Comparison of ENCODE assay signal across 5 cellular contexts in the genomic region with DNA sequence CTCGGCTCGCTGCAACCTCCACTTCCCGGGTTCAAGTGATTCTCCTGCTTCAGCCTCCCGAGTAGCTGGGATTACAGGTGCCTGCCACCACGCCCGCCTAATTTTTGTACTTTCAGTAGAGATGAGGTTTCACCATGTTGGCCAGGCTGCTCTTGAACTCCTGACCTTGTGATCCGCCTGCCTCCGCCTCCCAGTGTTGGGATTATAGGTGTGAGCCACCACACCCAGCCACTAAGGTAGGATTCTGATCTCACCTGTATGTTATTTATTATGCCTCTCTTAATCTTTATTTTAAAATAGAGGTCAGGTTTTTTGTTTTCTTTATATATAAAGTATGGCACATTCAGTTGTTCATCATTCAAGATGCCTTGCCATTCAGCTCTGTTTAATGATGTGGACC. TPM values are rescaled to one million over a fixed set of nuclear protein-coding genes. Genes with fewer than 3 reads are reported as not detected.
DNase-seq lines count a peak whose midpoint lies in the region; ATAC-seq and TF ChIP-seq lines count a peak whose summit lies in the region.
"Not testable (repeated sequence)": the region's sequence is repeated elsewhere in the genome, so short reads cannot be mapped to it uniquely, and the experiment has no call there.

No MANE protein-coding gene starts in this region.

- not testable (repeated sequence) for TF ChIP-seq POLR2A in Peyer's patch (IDR thresholded peaks at IDR 0.05); transverse colon (IDR thresholded peaks at IDR 0.05)

- H3K9me2 ChIP-seq in hepatocyte (replicated peaks; ENCODE audit: insufficient read depth): not testable (repeated sequence)

- H3K4me3 ChIP-seq in Peyer's patch, hepatocyte, mucosa of descending colon, transverse colon: not testable (repeated sequence)

- H3K9me3 Mint-ChIP-seq in activated T-cell treated with anti-CD3 and anti-CD28 coated beads, Interleukin-2, amount 50 U/mL, for 72 hours: not testable (repeated sequence)

- not testable (repeated sequence) for H3K27me3 ChIP-seq in Peyer's patch, hepatocyte, transverse colon

- intact Hi-C loops in mucosa of descending colon (cut with DNase I, micrococcal nuclease); transverse colon (cut with DNase I; ENCODE audit: low total_unique reads): not testable (repeated sequence)

- ATAC-seq in activated T-cell treated with anti-CD3 and anti-CD28 coated beads, Interleukin-2, amount 50 U/mL, for 72 hours (replicated peaks in 1 of 2): not testable (repeated sequence)
- ATAC-seq in mucosa of descending colon: peak; percentile 53

- H3K4me2 ChIP-seq in hepatocyte: not testable (repeated sequence)

- in situ Hi-C loops in transverse colon (cut with MboI; ENCODE audit: low pct_ligation_motif_present in 1 of 4, low pct_unique_long_range_greater_than_20kb in 1 of 4, low sequenced_read_pairs in 3 of 4): not testable (repeated sequence)

- TF ChIP-seq EP300 in transverse colon (IDR thresholded peaks at IDR 0.05; ENCODE audit: low read depth): not testable (repeated sequence)

- peak overlapping the region; percentile 12 for H3K27ac Mint-ChIP-seq in activated T-cell treated with anti-CD3 and anti-CD28 coated beads, Interleukin-2, amount 50 U/mL, for 72 hours

- peak in 2 of 3 donors; percentile 51 to 53 for DNase-seq in Peyer's patch
- not testable (repeated sequence) for DNase-seq in activated T-cell treated with anti-CD3 and anti-CD28 coated beads, Interleukin-2, amount 50 U/mL, for 72 hours; hepatocyte (ENCODE audit: low spot score); mucosa of descending colon
- peak; percentile 22 for DNase-seq in transverse colon

- peaks cover 50% of the 10 kb centered on the region for H3K79me2 ChIP-seq in hepatocyte

- H3K4me1 ChIP-seq in Peyer's patch; hepatocyte (ENCODE audit: insufficient read depth); mucosa of descending colon (ENCODE audit: low read depth); transverse colon: not testable (repeated sequence)

- H3K36me3 ChIP-seq in Peyer's patch (peaks cover 0 to 36% (median 0%) of the 10 kb centered on the region in 3 donors), transverse colon (peaks cover 0 to 32% (median 7%) of the 10 kb centered on the region in 4 donors)
- H3K36me3 ChIP-seq in hepatocyte (replicated peaks; ENCODE audit: insufficient read depth, low read depth); mucosa of descending colon (ENCODE audit: low read depth): not testable (repeated sequence)

- not testable (repeated sequence) for H3K9me3 ChIP-seq in Peyer's patch; hepatocyte (ENCODE audit: low read depth); mucosa of descending colon; transverse colon

- H3K27me3 Mint-ChIP-seq in activated T-cell treated with anti-CD3 and anti-CD28 coated beads, Interleukin-2, amount 50 U/mL, for 72 hours (ENCODE audit: low read depth): not testable (repeated sequence)

- H4K20me1 ChIP-seq in hepatocyte (ENCODE audit: insufficient read depth, poor library complexity, severe bottlenecking): not testable (repeated sequence)

- not testable (repeated sequence) for TF ChIP-seq CTCF in Peyer's patch (IDR thresholded peaks at IDR 0.05); hepatocyte (IDR thresholded peaks at IDR 0.05; ENCODE audit: poor library complexity); mucosa of descending colon (IDR thresholded peaks at IDR 0.05); transverse colon (IDR thresholded peaks at IDR 0.05)

- H2AFZ ChIP-seq in hepatocyte: not testable (repeated sequence)

- H3K27ac ChIP-seq in Peyer's patch (peak overlapping the region in 2 of 4 donors; percentile 64 to 72), hepatocyte (peak overlapping the region; percentile 42)
- not testable (repeated sequence) for H3K27ac ChIP-seq in transverse colon

- not testable (repeated sequence) for H3K4me3 Mint-ChIP-seq in activated T-cell treated with anti-CD3 and anti-CD28 coated beads, Interleukin-2, amount 50 U/mL, for 72 hours

- H3K36me3 Mint-ChIP-seq in activated T-cell treated with anti-CD3 and anti-CD28 coated beads, Interleukin-2, amount 50 U/mL, for 72 hours (ENCODE audit: insufficient read depth in 2 of 2): peaks cover 3 to 28% of the 10 kb centered on the region in 2 donors

- H3K4me1 Mint-ChIP-seq in activated T-cell treated with anti-CD3 and anti-CD28 coated beads, Interleukin-2, amount 50 U/mL, for 72 hours (ENCODE audit: low read depth): not testable (repeated sequence)

- 96% methylated on average over 8 of the region's 8 CpGs for WGBS in hepatocyte (ENCODE audit: low lambda C conversion rate, missing lambda C conversion rate)
- 84 to 85% methylated on average over 4 to 8 of the region's 8 CpGs for WGBS in transverse colon (ENCODE audit: low coverage in 1 of 2), 2 donors

RNA-seq across cellular contexts. Expression of gene SHLD2, which starts 9.7 kb away (rescaled TPM):
- total RNA-seq in Peyer's patch: 10 to 100 TPM; 35.2 to 55.3 (median 46.0) TPM
- total RNA-seq in activated T-cell treated with anti-CD3 and anti-CD28 coated beads, Interleukin-2, amount 50 U/mL, for 72 hours: 10 to 100 TPM; 28.7 to 33.3 TPM
- 43.3 and 44.5 TPM in 2 replicates for total RNA-seq in hepatocyte
- 21.5 and 22.9 TPM in 2 replicates for polyA plus RNA-seq in hepatocyte
- 10 to 100 TPM; 28.0 to 32.2 (median 28.7) TPM for total RNA-seq in mucosa of descending colon
- total RNA-seq in transverse colon: 10 to 100 TPM; 21.7 to 43.7 (median 37.3) TPM

RNA-seq across cellular contexts. Expression of gene GLUD1, which starts 10.1 kb away (rescaled TPM):
- total RNA-seq in Peyer's patch (100 to 1,000 TPM; 116 to 308 (median 168) TPM), hepatocyte (695 and 698 TPM in 2 replicates), mucosa of descending colon (100 to 1,000 TPM; 114 to 141 (median 131) TPM), transverse colon (100 to 1,000 TPM; 150 to 293 (median 201) TPM)
- total RNA-seq in activated T-cell treated with anti-CD3 and anti-CD28 coated beads, Interleukin-2, amount 50 U/mL, for 72 hours: 100 to 1,000 TPM; 123 to 160 TPM
- polyA plus RNA-seq in hepatocyte: 100 and 178 TPM in 2 replicates
